In the genomic region with DNA sequence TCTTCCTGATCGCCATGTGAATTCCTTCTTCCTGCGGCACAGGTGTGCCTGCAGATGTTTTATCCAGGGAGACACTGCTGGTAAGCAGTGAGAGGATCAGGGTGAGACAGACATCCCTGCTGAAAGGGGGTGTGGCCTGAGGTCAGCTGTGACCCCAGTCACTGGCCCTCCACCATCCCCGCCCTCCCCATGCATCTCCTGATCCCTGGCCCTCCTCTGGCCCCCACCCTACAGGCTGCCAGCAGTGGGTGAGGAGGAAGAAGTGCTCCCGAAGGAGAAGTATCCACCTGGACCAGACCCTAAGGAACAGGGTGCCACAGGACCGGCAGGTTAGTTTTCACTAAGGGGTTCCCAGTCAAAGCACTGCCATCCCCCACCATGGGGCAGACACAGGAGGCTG, we compare ENCODE assay signal across 1 cellular context.
TF ChIP-seq lines count a peak whose summit lies in the region.

No MANE protein-coding gene starts in this region.

TF ChIP-seq in GM23338, 12 proteins besides CTCF, POLR2A, EP300 and RAD21 (continued from another document):
- TF ChIP-seq, protein P1, sequence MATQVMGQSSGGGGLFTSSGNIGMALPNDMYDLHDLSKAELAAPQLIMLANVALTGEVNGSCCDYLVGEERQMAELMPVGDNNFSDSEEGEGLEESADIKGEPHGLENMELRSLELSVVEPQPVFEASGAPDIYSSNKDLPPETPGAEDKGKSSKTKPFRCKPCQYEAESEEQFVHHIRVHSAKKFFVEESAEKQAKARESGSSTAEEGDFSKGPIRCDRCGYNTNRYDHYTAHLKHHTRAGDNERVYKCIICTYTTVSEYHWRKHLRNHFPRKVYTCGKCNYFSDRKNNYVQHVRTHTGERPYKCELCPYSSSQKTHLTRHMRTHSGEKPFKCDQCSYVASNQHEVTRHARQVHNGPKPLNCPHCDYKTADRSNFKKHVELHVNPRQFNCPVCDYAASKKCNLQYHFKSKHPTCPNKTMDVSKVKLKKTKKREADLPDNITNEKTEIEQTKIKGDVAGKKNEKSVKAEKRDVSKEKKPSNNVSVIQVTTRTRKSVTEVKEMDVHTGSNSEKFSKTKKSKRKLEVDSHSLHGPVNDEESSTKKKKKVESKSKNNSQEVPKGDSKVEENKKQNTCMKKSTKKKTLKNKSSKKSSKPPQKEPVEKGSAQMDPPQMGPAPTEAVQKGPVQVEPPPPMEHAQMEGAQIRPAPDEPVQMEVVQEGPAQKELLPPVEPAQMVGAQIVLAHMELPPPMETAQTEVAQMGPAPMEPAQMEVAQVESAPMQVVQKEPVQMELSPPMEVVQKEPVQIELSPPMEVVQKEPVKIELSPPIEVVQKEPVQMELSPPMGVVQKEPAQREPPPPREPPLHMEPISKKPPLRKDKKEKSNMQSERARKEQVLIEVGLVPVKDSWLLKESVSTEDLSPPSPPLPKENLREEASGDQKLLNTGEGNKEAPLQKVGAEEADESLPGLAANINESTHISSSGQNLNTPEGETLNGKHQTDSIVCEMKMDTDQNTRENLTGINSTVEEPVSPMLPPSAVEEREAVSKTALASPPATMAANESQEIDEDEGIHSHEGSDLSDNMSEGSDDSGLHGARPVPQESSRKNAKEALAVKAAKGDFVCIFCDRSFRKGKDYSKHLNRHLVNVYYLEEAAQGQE (IDR thresholded peaks at IDR 0.05; ENCODE audit: unreplicated experiment) = no peak
- TF ChIP-seq POLR2AphosphoS5 (IDR thresholded peaks at IDR 0.05; ENCODE audit: low read depth) (no peak), ZNF331 (CRISPR knock-in tag; IDR thresholded peaks at IDR 0.05; ENCODE audit: low read depth) (no peak), ZNF114 (CRISPR knock-in tag; IDR thresholded peaks at IDR 0.05) (no peak), STAT1 (IDR thresholded peaks at IDR 0.05; ENCODE audit: unreplicated experiment) (no peak), EZH2 (IDR thresholded peaks at IDR 0.05; ENCODE audit: low read depth, unreplicated experiment) (no peak), JUNB (IDR thresholded peaks at IDR 0.05; ENCODE audit: unreplicated experiment) (no peak)
- TF ChIP-seq, protein P2, sequence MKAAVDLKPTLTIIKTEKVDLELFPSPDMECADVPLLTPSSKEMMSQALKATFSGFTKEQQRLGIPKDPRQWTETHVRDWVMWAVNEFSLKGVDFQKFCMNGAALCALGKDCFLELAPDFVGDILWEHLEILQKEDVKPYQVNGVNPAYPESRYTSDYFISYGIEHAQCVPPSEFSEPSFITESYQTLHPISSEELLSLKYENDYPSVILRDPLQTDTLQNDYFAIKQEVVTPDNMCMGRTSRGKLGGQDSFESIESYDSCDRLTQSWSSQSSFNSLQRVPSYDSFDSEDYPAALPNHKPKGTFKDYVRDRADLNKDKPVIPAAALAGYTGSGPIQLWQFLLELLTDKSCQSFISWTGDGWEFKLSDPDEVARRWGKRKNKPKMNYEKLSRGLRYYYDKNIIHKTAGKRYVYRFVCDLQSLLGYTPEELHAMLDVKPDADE (IDR thresholded peaks at IDR 0.05) = no peak
- TF ChIP-seq, protein P3, sequence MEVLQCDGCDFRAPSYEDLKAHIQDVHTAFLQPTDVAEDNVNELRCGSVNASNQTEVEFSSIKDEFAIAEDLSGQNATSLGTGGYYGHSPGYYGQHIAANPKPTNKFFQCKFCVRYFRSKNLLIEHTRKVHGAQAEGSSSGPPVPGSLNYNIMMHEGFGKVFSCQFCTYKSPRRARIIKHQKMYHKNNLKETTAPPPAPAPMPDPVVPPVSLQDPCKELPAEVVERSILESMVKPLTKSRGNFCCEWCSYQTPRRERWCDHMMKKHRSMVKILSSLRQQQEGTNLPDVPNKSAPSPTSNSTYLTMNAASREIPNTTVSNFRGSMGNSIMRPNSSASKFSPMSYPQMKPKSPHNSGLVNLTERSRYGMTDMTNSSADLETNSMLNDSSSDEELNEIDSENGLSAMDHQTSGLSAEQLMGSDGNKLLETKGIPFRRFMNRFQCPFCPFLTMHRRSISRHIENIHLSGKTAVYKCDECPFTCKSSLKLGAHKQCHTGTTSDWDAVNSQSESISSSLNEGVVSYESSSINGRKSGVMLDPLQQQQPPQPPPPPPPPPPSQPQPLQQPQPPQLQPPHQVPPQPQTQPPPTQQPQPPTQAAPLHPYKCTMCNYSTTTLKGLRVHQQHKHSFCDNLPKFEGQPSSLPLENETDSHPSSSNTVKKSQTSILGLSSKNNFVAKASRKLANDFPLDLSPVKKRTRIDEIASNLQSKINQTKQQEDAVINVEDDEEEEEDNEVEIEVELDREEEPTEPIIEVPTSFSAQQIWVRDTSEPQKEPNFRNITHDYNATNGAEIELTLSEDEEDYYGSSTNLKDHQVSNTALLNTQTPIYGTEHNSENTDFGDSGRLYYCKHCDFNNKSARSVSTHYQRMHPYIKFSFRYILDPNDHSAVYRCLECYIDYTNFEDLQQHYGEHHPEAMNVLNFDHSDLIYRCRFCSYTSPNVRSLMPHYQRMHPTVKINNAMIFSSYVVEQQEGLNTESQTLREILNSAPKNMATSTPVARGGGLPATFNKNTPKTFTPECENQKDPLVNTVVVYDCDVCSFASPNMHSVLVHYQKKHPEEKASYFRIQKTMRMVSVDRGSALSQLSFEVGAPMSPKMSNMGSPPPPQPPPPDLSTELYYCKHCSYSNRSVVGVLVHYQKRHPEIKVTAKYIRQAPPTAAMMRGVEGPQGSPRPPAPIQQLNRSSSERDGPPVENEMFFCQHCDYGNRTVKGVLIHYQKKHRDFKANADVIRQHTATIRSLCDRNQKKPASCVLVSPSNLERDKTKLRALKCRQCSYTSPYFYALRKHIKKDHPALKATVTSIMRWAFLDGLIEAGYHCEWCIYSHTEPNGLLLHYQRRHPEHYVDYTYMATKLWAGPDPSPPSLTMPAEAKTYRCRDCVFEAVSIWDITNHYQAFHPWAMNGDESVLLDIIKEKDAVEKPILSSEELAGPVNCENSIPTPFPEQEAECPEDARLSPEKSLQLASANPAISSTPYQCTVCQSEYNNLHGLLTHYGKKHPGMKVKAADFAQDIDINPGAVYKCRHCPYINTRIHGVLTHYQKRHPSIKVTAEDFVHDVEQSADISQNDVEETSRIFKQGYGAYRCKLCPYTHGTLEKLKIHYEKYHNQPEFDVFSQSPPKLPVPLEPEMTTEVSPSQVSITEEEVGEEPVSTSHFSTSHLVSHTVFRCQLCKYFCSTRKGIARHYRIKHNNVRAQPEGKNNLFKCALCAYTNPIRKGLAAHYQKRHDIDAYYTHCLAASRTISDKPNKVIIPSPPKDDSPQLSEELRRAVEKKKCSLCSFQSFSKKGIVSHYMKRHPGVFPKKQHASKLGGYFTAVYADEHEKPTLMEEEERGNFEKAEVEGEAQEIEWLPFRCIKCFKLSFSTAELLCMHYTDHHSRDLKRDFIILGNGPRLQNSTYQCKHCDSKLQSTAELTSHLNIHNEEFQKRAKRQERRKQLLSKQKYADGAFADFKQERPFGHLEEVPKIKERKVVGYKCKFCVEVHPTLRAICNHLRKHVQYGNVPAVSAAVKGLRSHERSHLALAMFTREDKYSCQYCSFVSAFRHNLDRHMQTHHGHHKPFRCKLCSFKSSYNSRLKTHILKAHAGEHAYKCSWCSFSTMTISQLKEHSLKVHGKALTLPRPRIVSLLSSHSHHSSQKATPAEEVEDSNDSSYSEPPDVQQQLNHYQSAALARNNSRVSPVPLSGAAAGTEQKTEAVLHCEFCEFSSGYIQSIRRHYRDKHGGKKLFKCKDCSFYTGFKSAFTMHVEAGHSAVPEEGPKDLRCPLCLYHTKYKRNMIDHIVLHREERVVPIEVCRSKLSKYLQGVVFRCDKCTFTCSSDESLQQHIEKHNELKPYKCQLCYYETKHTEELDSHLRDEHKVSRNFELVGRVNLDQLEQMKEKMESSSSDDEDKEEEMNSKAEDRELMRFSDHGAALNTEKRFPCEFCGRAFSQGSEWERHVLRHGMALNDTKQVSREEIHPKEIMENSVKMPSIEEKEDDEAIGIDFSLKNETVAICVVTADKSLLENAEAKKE (CRISPR knock-in tag; IDR thresholded peaks at IDR 0.05) = no peak
